ENCODE assay signal across 1 cellular context in the genomic region with DNA sequence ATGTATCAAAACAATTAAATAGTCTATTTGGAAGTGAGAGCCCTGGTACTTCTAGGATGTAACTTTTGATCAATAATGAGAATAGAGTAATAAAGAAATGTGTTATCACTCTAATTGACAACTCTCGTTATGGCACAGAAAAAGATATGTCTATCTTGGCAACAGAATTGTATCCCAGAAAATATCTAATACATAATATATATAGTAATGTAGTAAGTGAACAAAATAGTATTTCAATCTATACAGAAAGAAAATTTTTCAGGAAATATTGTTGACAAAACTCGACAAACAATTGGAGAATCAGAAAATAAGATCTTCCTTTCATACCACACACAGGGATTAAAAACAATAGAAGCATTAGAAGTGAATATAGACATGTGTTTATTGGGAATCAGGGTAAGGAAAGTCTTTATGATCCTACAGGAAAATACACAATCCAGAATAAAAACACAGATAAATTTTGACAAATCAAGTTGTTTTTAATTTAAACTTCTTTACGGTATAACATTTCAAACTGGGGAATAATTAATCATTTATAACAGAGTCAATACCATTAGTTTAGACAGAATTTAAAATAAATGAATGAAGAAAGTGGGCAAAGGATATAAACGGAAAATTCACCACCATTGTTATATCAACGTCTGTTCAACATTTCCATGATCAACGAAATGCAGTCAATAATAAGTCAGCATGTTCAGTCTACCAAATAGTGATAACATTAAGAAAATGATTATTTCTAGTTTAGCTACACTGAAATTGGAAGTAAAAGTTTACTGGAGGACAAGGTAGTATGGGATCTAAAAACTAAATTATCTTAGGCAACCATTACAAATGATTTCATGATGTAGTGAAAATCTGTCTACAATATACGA.
TF ChIP-seq lines count a peak whose summit lies in the region.

No MANE protein-coding gene starts in this region.

TF ChIP-seq in H1, 55 proteins besides CTCF, POLR2A, EP300 and RAD21:
- TF ChIP-seq ZNF274 (IDR thresholded peaks at IDR 0.05; ENCODE audit: borderline replicate concordance, extremely low read depth, low read length) (0 out of 2 replicates have a peak, but pooled peaks have one; percentile 5), SP1 (IDR thresholded peaks at IDR 0.05; ENCODE audit: low read depth, low read length) (no peak)
